In the genomic region with DNA sequence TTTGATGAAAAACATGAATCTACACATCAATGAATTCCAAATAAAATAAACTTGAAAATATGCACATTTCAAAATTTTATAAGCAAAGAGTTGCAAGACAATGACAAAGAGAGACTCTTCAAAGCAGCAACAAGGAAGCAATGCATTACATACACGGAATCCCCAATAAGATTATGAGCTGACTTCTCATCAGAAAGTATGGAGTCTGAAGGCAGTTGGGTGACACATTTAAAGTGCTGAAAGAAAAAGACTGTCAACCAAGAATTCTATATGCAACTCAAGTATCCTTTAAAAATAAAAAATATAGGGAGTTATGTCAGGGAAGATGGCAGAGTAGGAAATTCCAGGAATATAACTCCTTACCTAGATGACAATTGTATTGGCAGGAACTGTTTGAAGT, we compare ENCODE assay signal across 4 cellular contexts. TPM values are rescaled to one million over a fixed set of nuclear protein-coding genes. Genes with fewer than 3 reads are reported as not detected.
"Had no signal": no experiment of that assay in that cellular context is flagged by ENCODE, and none has a peak within 500 bp of the region (broad histone marks: within the 10 kb centered on the region; RNA-seq: fewer than 3 reads in every experiment).

No MANE protein-coding gene starts in this region.

- H3K4me3 ChIP-seq: GM12878 had no signal

- ATAC-seq: GM12878 had no signal

- DNase-seq: GDM1, GF-D8 had no signal

RNA-seq across cellular contexts. Expression of gene PRSS50, which starts 46.5 kb away (rescaled TPM):
- total RNA-seq: G401, GM12878 had no signal
